35 cellular contexts compared by ENCODE assay signal in the genomic region with DNA sequence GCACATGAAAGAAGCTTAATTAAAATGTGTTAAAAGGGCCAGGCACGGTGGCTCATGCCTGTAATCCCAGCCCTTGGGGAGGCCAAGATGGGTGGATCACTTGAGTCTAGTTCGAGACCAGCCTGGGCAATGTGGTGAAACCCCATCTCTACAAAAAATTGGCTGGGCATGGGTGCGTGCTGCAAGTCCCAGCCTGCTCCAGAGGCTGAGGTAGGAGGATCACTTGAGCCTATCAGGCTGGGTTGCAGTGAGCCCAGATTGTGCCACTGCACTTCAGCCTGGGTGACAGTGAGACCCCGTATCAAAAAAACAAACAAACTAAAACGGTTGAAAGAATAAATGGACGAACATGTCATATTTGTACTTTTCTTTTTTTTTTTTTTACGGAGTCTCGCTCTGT.
"Had no signal": no experiment of that assay in that cellular context is flagged by ENCODE, and none has a peak within 500 bp of the region (broad histone marks: within the 10 kb centered on the region; RNA-seq: fewer than 3 reads in every experiment).

No MANE protein-coding gene starts in this region.

- ATAC-seq: activated CD4-positive, alpha-beta T cell treated with anti-CD3 and anti-CD28 coated beads for 36 hours; activated CD8-positive, alpha-beta memory T cell treated with anti-CD3 and anti-CD28 coated beads, Interleukin-2, amount 10 ng/mL, durations not matched to agents 7 days and 5 days; activated CD8-positive, alpha-beta T cell treated with anti-CD3 and anti-CD28 coated beads, Interleukin-2, amount 10 ng/mL, durations not matched to agents 7 days and 5 days; activated T-cell treated with anti-CD3 and anti-CD28 coated beads, Interleukin-2, amount 50 U/mL, for 4 hours; activated T-helper 17 cell treated with anti-CD3 and anti-CD28 coated beads, Interleukin-2, amount 50 U/mL, for 72 hours; esophagus mucosa had no signal

- H3K27me3 Mint-ChIP-seq: activated CD4-positive, alpha-beta memory T cell treated with anti-CD3 and anti-CD28 coated beads for 36 hours; activated CD4-positive, alpha-beta T cell treated with anti-CD3 and anti-CD28 coated beads for 36 hours; activated CD4-positive, alpha-beta T cell treated with anti-CD3 and anti-CD28 coated beads, Interleukin-2, amount 10 ng/mL, durations not matched to agents 24 days and 14 days; activated CD8-positive, alpha-beta memory T cell treated with anti-CD3 and anti-CD28 coated beads, Interleukin-2, amount 10 ng/mL, durations not matched to agents 7 days and 5 days; activated naive CD8-positive, alpha-beta T cell; activated T-helper 17 cell treated with anti-CD3 and anti-CD28 coated beads, Interleukin-2, amount 50 U/mL, for 72 hours; brain; dendritic cell treated with granulocyte-macrophage colony-stimulating factor and Interleukin-4, amounts not matched to agents 40 ng/mL and 50 ng/mL, for 4 days; T-cell had no signal

- H3K4me3 Mint-ChIP-seq: activated CD4-positive, alpha-beta memory T cell treated with anti-CD3 and anti-CD28 coated beads for 36 hours; activated CD4-positive, alpha-beta T cell treated with anti-CD3 and anti-CD28 coated beads for 36 hours; activated CD4-positive, alpha-beta T cell treated with anti-CD3 and anti-CD28 coated beads, Interleukin-2, amount 10 ng/mL, durations not matched to agents 24 days and 14 days; activated CD8-positive, alpha-beta memory T cell treated with anti-CD3 and anti-CD28 coated beads, Interleukin-2, amount 10 ng/mL, durations not matched to agents 7 days and 5 days; activated CD8-positive, alpha-beta T cell treated with anti-CD3 and anti-CD28 coated beads, Interleukin-2, amount 10 ng/mL, durations not matched to agents 7 days and 5 days; activated T-cell treated with anti-CD3 and anti-CD28 coated beads, Interleukin-2, amount 50 U/mL, for 4 hours; activated T-helper 17 cell treated with anti-CD3 and anti-CD28 coated beads, Interleukin-2, amount 50 U/mL, for 72 hours; brain; dendritic cell treated with granulocyte-macrophage colony-stimulating factor and Interleukin-4, amounts not matched to agents 40 ng/mL and 50 ng/mL, for 4 days; endodermal cell; T-cell; T-helper 1 cell treated with Interleukin-12 subunit alpha and Interleukin-12 subunit beta and Interleukin-4 antibody, amounts not matched to agents 30 μg/mL and 1 μg/mL, for 36 hours; T-helper 2 cell treated with Interferon-gamma antibody and Interleukin-4, amounts not matched to agents 5 μg/mL and 100 μg/mL, for 36 hours had no signal

- H3K9me3 Mint-ChIP-seq: activated CD4-positive, alpha-beta memory T cell treated with anti-CD3 and anti-CD28 coated beads for 36 hours; activated CD4-positive, alpha-beta T cell treated with anti-CD3 and anti-CD28 coated beads, Interleukin-2, amount 10 ng/mL, durations not matched to agents 24 days and 14 days; activated T-cell treated with anti-CD3 and anti-CD28 coated beads, Interleukin-2, amount 50 U/mL, for 4 hours; activated T-helper 17 cell treated with anti-CD3 and anti-CD28 coated beads, Interleukin-2, amount 50 U/mL, for 72 hours; dendritic cell treated with granulocyte-macrophage colony-stimulating factor and Interleukin-4, amounts not matched to agents 40 ng/mL and 50 ng/mL, for 4 days; endodermal cell; T-cell; T-helper 1 cell treated with Interleukin-12 subunit alpha and Interleukin-12 subunit beta and Interleukin-4 antibody, amounts not matched to agents 30 μg/mL and 1 μg/mL, for 36 hours; T-helper 2 cell treated with Interferon-gamma antibody and Interleukin-4, amounts not matched to agents 5 μg/mL and 100 μg/mL, for 36 hours had no signal

- FAIRE-seq: frontal cortex had no signal

- DNase-seq: activated CD4-positive, alpha-beta memory T cell treated with anti-CD3 and anti-CD28 coated beads for 36 hours; activated CD4-positive, alpha-beta T cell treated with anti-CD3 and anti-CD28 coated beads for 36 hours; activated CD4-positive, alpha-beta T cell treated with anti-CD3 and anti-CD28 coated beads, Interleukin-2, amount 10 ng/mL, durations not matched to agents 24 days and 14 days; activated CD4-positive, CD25-positive, alpha-beta regulatory T cell; activated CD4-positive, CD25-positive, alpha-beta regulatory T cell treated with anti-CD3 and anti-CD28 coated beads, Interleukin-2, amount 50 U/mL, for 72 hours; activated CD8-positive, alpha-beta memory T cell treated with anti-CD3 and anti-CD28 coated beads, Interleukin-2, amount 10 ng/mL, durations not matched to agents 7 days and 5 days; activated CD8-positive, alpha-beta memory T cell treated with anti-CD3 and anti-CD28 coated beads, Interleukin-2, amount 50 U/mL, for 4 hours; activated CD8-positive, alpha-beta T cell treated with anti-CD3 and anti-CD28 coated beads, Interleukin-2, amount 10 ng/mL, durations not matched to agents 7 days and 5 days; activated effector memory CD4-positive, alpha-beta T cell treated with Interleukin-2 at 50 U/mL for 16 hours; activated gamma-delta T cell treated with Interleukin-2 at 50 U/mL for 16 hours; activated naive CD4-positive, alpha-beta T cell treated with anti-CD3 and anti-CD28 coated beads, Interleukin-2, amount 50 U/mL, for 16 hours; activated naive CD4-positive, alpha-beta T cell treated with Interleukin-2 at 50 U/mL for 16 hours; activated T-cell treated with anti-CD3 and anti-CD28 coated beads, Interleukin-2, amount 50 U/mL, for 4 hours; central memory CD4-positive, alpha-beta T cell; cerebellar nuclear complex; colonic mucosa; dorsolateral prefrontal cortex; effector memory CD4-positive, alpha-beta T cell; endodermal cell; foreskin fibroblast; head of caudate nucleus; SW 1271; T-cell; T1000 had no signal

- H3K4me1 Mint-ChIP-seq: brain, endodermal cell had no signal

- H3K27ac ChIP-seq: ascending aorta, breast epithelium, cardiac muscle cell, colonic mucosa, dorsolateral prefrontal cortex had no signal

- H3K27ac Mint-ChIP-seq: activated CD4-positive, alpha-beta memory T cell treated with anti-CD3 and anti-CD28 coated beads for 36 hours; activated CD8-positive, alpha-beta memory T cell treated with anti-CD3 and anti-CD28 coated beads, Interleukin-2, amount 10 ng/mL, durations not matched to agents 7 days and 5 days; activated naive CD8-positive, alpha-beta T cell; activated T-helper 17 cell treated with anti-CD3 and anti-CD28 coated beads, Interleukin-2, amount 50 U/mL, for 72 hours; brain; dendritic cell treated with granulocyte-macrophage colony-stimulating factor and Interleukin-4, amounts not matched to agents 40 ng/mL and 50 ng/mL, for 4 days; endodermal cell; T-cell; T-helper 1 cell treated with Interleukin-12 subunit alpha and Interleukin-12 subunit beta and Interleukin-4 antibody, amounts not matched to agents 30 μg/mL and 1 μg/mL, for 36 hours; T-helper 2 cell treated with Interferon-gamma antibody and Interleukin-4, amounts not matched to agents 5 μg/mL and 100 μg/mL, for 36 hours had no signal
